21 cellular contexts compared by ENCODE assay signal in genomic region chr5:142918959-142919635, GRCh38.
"Had no signal": no experiment of that assay in that cellular context is flagged by ENCODE, and none has a peak within 500 bp of the region (broad histone marks: within the 10 kb centered on the region; RNA-seq: fewer than 3 reads in every experiment).

No MANE protein-coding gene starts in this region.

- H3K9me3 Mint-ChIP-seq: activated T-cell treated with anti-CD3 and anti-CD28 coated beads, Interleukin-2, amount 50 U/mL, for 24 hours; memory B cell; naive thymus-derived CD4-positive, alpha-beta T cell; stimulated activated naive CD8-positive, alpha-beta T cell treated with anti-CD3 and anti-CD28 coated beads, Interleukin-15, Interleukin-2, amounts not matched to agents 100 ng/mL and 50 ng/mL, for 24 hours; type B pancreatic cell had no signal

- H3K9me3 ChIP-seq: mucosa of descending colon, right atrium auricular region had no signal

- H3K27me3 ChIP-seq: cardiac muscle cell, hepatocyte, right atrium auricular region had no signal

- ATAC-seq: esophagus mucosa; left ventricle myocardium superior; mucosa of descending colon; naive thymus-derived CD4-positive, alpha-beta T cell had no signal

- DNase-seq: activated CD4-positive, alpha-beta T cell treated with anti-CD3 and anti-CD28 coated beads for 1 hour; activated CD4-positive, alpha-beta T cell treated with anti-CD3 and anti-CD28 coated beads, Interleukin-2, amount 50 U/mL, for 4 hours; activated effector memory CD4-positive, alpha-beta T cell treated with Interleukin-2 at 50 U/mL for 16 hours; activated naive CD4-positive, alpha-beta T cell treated with anti-CD3 and anti-CD28 coated beads, Interleukin-2, amount 50 U/mL, for 16 hours; activated T-cell treated with anti-CD3 and anti-CD28 coated beads, Interleukin-2, amount 50 U/mL, for 24 hours; kidney; left ventricle myocardium superior; mucosa of descending colon; naive thymus-derived CD4-positive, alpha-beta T cell; occipital lobe; stimulated activated CD4-positive, alpha-beta T cell treated with anti-CD3 and anti-CD28 coated beads, Interleukin-4, amount 100 ng/mL, for 24 hours had no signal

- H3K27me3 Mint-ChIP-seq: activated T-cell treated with anti-CD3 and anti-CD28 coated beads, Interleukin-2, amount 50 U/mL, for 24 hours; memory B cell; naive thymus-derived CD4-positive, alpha-beta T cell; progenitor cell of endocrine pancreas; stimulated activated naive CD8-positive, alpha-beta T cell treated with anti-CD3 and anti-CD28 coated beads, Interleukin-15, Interleukin-2, amounts not matched to agents 100 ng/mL and 50 ng/mL, for 24 hours; type B pancreatic cell had no signal

- H3K4me3 ChIP-seq: cardiac muscle cell, hepatocyte, mucosa of descending colon, right atrium auricular region, skin epidermis had no signal

- H3K27ac Mint-ChIP-seq: activated T-cell treated with anti-CD3 and anti-CD28 coated beads, Interleukin-2, amount 50 U/mL, for 24 hours; memory B cell; progenitor cell of endocrine pancreas; stimulated activated naive CD8-positive, alpha-beta T cell treated with anti-CD3 and anti-CD28 coated beads, Interleukin-15, Interleukin-2, amounts not matched to agents 100 ng/mL and 50 ng/mL, for 24 hours; type B pancreatic cell had no signal

- H3K36me3 ChIP-seq: cardiac muscle cell had no signal

- FAIRE-seq: colon, kidney had no signal

- H3K27ac ChIP-seq: cardiac muscle cell, hepatocyte, right atrium auricular region, skin epidermis had no signal

- H3K4me3 Mint-ChIP-seq: activated T-cell treated with anti-CD3 and anti-CD28 coated beads, Interleukin-2, amount 50 U/mL, for 24 hours; memory B cell; naive thymus-derived CD4-positive, alpha-beta T cell; stimulated activated naive CD8-positive, alpha-beta T cell treated with anti-CD3 and anti-CD28 coated beads, Interleukin-15, Interleukin-2, amounts not matched to agents 100 ng/mL and 50 ng/mL, for 24 hours; type B pancreatic cell had no signal
